8 cellular contexts compared by ENCODE assay signal in genomic region chr9:19464764-19465570, GRCh38. TPM values are rescaled to one million over a fixed set of nuclear protein-coding genes. Genes with fewer than 3 reads are reported as not detected.
DNase-seq lines count a peak whose midpoint lies in the region; ATAC-seq and TF ChIP-seq lines count a peak whose summit lies in the region.

No MANE protein-coding gene starts in this region.

- H3K4me1 Mint-ChIP-seq in GM23338: no peaks in the 10 kb centered on the region
- H3K4me1 Mint-ChIP-seq in brain: peaks cover 8% of the 10 kb centered on the region

- peak; percentile 83 for DNase-seq in ELF-1 (ENCODE audit: low read depth, low spot score)
- DNase-seq in GM23338 (ENCODE audit: low spot score): peak; percentile 93
- peak; percentile 29 to 36 for DNase-seq in Kasumi-1 (lab: John Stamatoyannopoulos, UW)
- DNase-seq in UCSD-AML1 (lab: John Stamatoyannopoulos, UW; ENCODE audit: unreplicated experiment): peak; percentile 68
- peak; percentile 98 for DNase-seq in iPS-NIHi11 (ENCODE audit: low spot score)
- no peak for DNase-seq in NCI-H2196 (lab: John Stamatoyannopoulos, UW; ENCODE audit: unreplicated experiment)

- H3K36me3 ChIP-seq in GM23338 (ENCODE audit: insufficient read depth): no peaks in the 10 kb centered on the region; the same call in 1 of the 2 replicates

- H3K27me3 Mint-ChIP-seq in GM23338 (ENCODE audit: insufficient read depth, low read depth, poor library complexity) (peaks cover 10% of the 10 kb centered on the region), brain (peaks cover 25% of the 10 kb centered on the region)

- H3K4me2 ChIP-seq in GM23338: peak overlapping the region; percentile 69

- H2AFZ ChIP-seq in GM23338: peak overlapping the region; percentile 98

- peak overlapping the region; percentile 68 for H3K4me3 Mint-ChIP-seq in GM23338
- H3K4me3 Mint-ChIP-seq in brain: peak overlapping the region; percentile 79 to 88 (median 83)

- H3F3A ChIP-seq in GM23338 (replicated peaks; ENCODE audit: low read depth): no peaks in the 10 kb centered on the region

- no peaks in the 10 kb centered on the region for H3K4me1 ChIP-seq in GM23338 (ENCODE audit: insufficient read depth)

- H3K27ac ChIP-seq in GM23338 (ENCODE audit: low read depth) (no peak overlapping the region), skin epidermis (peak overlapping the region in 3 of 21 experiments; percentile 28 to 36 (median 30))

- no peak overlapping the region for H3K27ac Mint-ChIP-seq in GM23338
- H3K27ac Mint-ChIP-seq in brain: peak overlapping the region in 2 of 5 experiments; percentile 19 to 31

- peaks cover 7% of the 10 kb centered on the region; the same call in 2 of the 3 replicates for H3K36me3 Mint-ChIP-seq in GM23338 (ENCODE audit: low read depth)
- no peaks in the 10 kb centered on the region for H3K36me3 Mint-ChIP-seq in brain

- H3K9me3 Mint-ChIP-seq in GM23338 (peaks cover 14% of the 10 kb centered on the region), brain (peaks cover 0 to 9% (median 7%) of the 10 kb centered on the region in 5 experiments)

- ATAC-seq in GM23338: peak; percentile 97

- TF ChIP-seq CTCF in GM23338 (conservative IDR thresholded peaks at IDR 0.05; ENCODE audit: low read depth in 2 of 2) (peak; percentile 75 to 82), brain (conservative IDR thresholded peaks at IDR 0.05) (peak; percentile 61 to 84)

- H3K27me3 ChIP-seq in GM23338 (ENCODE audit: insufficient read depth): no peaks in the 10 kb centered on the region

- H3K9me2 ChIP-seq in GM23338 (ENCODE audit: insufficient read depth): 0 out of 2 replicates have a peak, but pooled peaks cover 2% of the 10 kb centered on the region

- H3K79me2 ChIP-seq in GM23338 (replicated peaks; ENCODE audit: insufficient read depth): no peaks in the 10 kb centered on the region

- H4K20me1 ChIP-seq in GM23338 (replicated peaks; ENCODE audit: insufficient read depth): no peaks in the 10 kb centered on the region

- H3K4me3 ChIP-seq in GM23338: peak overlapping the region; percentile 66
- H3K4me3 ChIP-seq in skin epidermis: peak overlapping the region; percentile 25 to 49 (median 37)

TF ChIP-seq in GM23338, 12 proteins besides CTCF, POLR2A, EP300 and RAD21:
- TF ChIP-seq CREB1 (CRISPR knock-in tag; IDR thresholded peaks at IDR 0.05; ENCODE audit: low read depth) (0 out of 2 replicates have a peak, but pooled peaks have one; percentile 19), EZH2phosphoT487 (IDR thresholded peaks at IDR 0.05; ENCODE audit: unreplicated experiment) (no peak)

RNA-seq across cellular contexts. Expression of gene ACER2, which starts 56.2 kb away (rescaled TPM):
- 11.6 and 14.6 TPM in 2 replicates for total RNA-seq in GM23338 (2014; rRNA removed; shearing (Covaris generic))
- polyA plus RNA-seq in GM23338 (2016; fragmentation: Nextera tagmentation; extraction: Ambion mirVana): 0.87 and 1.3 TPM in 2 replicates
- 4.1 TPM for polyA plus RNA-seq in brain (ENCODE audit: insufficient read depth, low read depth, low replicate concordance)
